In the genomic region with DNA sequence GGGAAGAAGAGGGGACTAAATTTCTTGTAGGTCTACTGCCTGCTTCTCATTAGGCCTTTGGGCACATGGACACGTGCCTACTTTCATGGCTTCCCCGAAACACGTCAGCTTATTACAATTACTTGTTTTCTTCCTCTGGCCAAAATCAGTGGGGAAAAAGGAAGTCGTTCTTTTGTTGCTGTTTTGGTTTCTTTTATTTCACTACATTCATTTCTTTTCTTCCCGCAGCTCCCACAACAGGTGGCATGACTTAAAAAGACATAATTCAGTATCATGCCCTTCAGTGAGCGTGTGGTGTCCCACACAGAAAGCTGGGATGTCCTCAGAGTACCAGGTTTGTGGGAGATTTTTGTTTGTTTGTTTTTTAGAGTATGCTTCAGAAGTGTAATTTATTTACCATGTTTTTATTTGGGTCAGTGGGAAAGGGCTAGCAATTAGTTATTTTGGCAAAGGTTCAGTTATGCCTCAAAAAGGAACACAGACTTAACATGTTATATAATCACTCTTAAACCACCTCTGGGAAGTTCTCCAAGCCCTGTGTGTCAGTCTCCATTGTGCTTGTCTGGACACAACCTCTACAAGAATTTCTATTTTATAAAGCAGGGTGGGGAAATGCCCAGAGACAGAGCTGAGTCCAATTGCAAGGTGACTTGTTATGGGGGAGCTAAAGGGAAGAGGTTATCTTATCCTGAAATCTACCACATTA, we compare ENCODE assay signal across 10 cellular contexts. TPM values are rescaled to one million over a fixed set of nuclear protein-coding genes. Genes with fewer than 3 reads are reported as not detected.
DNase-seq lines count a peak whose midpoint lies in the region; TF ChIP-seq lines count a peak whose summit lies in the region.
"Had no signal": no experiment of that assay in that cellular context is flagged by ENCODE, and none has a peak within 500 bp of the region (broad histone marks: within the 10 kb centered on the region; RNA-seq: fewer than 3 reads in every experiment).

No MANE protein-coding gene starts in this region.

- intact Hi-C loops in left ventricle myocardium inferior (cut with micrococcal nuclease) (no loop called here), stomach (cut with DNase I; ENCODE audit: low total_unique reads) (no loop called here)

- no peak overlapping the region for H3K4me3 Mint-ChIP-seq in endodermal cell
- H3K4me3 Mint-ChIP-seq: T-helper 1 cell treated with Interleukin-12 subunit alpha and Interleukin-12 subunit beta and Interleukin-4 antibody, amounts not matched to agents 30 μg/mL and 1 μg/mL, for 36 hours had no signal

- H3K9ac ChIP-seq in endodermal cell (ENCODE audit: extremely low read depth, low read length, poor library complexity, severe bottlenecking): no peak overlapping the region

- TF ChIP-seq EP300 in stomach (IDR thresholded peaks at IDR 0.05): no peak

- no peaks in the 10 kb centered on the region for H3K27me3 Mint-ChIP-seq in endodermal cell (ENCODE audit: insufficient read depth)

- H3K9me3 Mint-ChIP-seq in endodermal cell: no peaks in the 10 kb centered on the region
- H3K9me3 Mint-ChIP-seq: activated T-helper 2 cell treated with anti-CD3 and anti-CD28 coated beads, Interferon-gamma antibody, Interleukin-2, Interleukin-4, amounts not matched to agents 10 μg/mL and 5 μg/mL and 100 μg/mL, durations not matched to agents 14 hours and 24 hours and 36 hours; T-helper 1 cell treated with Interleukin-12 subunit alpha and Interleukin-12 subunit beta and Interleukin-4 antibody, amounts not matched to agents 30 μg/mL and 1 μg/mL, for 36 hours had no signal

- peak; percentile 64 for DNase-seq in HPDE6-E6E7 (ENCODE audit: extremely low spot score)
- DNase-seq in astrocyte of the cerebellum (ENCODE audit: low read depth): peak; percentile 98
- no peak for DNase-seq in left ventricle myocardium inferior
- no peak for DNase-seq in stomach
- DNase-seq in NCI-H510A treated with DMSO at 0.1 percent for 48 hours (lab: John Stamatoyannopoulos, UW): no peak
- DNase-seq in endodermal cell: no peak
- no peak for DNase-seq in germinal center (ENCODE audit: low spot score)
- DNase-seq: stimulated activated CD4-positive, alpha-beta T cell treated with anti-CD3 and anti-CD28 coated beads, Interleukin-2, amount 100 ng/mL, for 48 hours had no signal

- TF ChIP-seq POLR2A in stomach (IDR thresholded peaks at IDR 0.05): no peak

- H3K36me3 ChIP-seq in left ventricle myocardium inferior (no peaks in the 10 kb centered on the region), stomach (no peaks in the 10 kb centered on the region), endodermal cell (ENCODE audit: control insufficient read depth, insufficient read depth, low read length) (no peaks in the 10 kb centered on the region)

- H3K4me1 Mint-ChIP-seq in endodermal cell: peaks cover 34% of the 10 kb centered on the region

- no peaks in the 10 kb centered on the region for H3K9me3 ChIP-seq in left ventricle myocardium inferior (replicated peaks)
- H3K9me3 ChIP-seq in stomach: no peaks in the 10 kb centered on the region
- H3K9me3 ChIP-seq in endodermal cell (ENCODE audit: control insufficient read depth, low read length): no peaks in the 10 kb centered on the region

- H3K4me1 ChIP-seq in left ventricle myocardium inferior: peaks cover 45% of the 10 kb centered on the region
- peaks cover 0 to 18% (median 8%) of the 10 kb centered on the region in 4 donors for H3K4me1 ChIP-seq in stomach
- H3K4me1 ChIP-seq in endodermal cell (ENCODE audit: control insufficient read depth, insufficient read depth, low read length): peaks cover 4% of the 10 kb centered on the region

- H3K36me3 Mint-ChIP-seq in endodermal cell (ENCODE audit: low read depth): no peaks in the 10 kb centered on the region

- no peaks in the 10 kb centered on the region for H3K27me3 ChIP-seq in left ventricle myocardium inferior (ENCODE audit: low read depth)
- no peaks in the 10 kb centered on the region for H3K27me3 ChIP-seq in stomach
- no peaks in the 10 kb centered on the region for H3K27me3 ChIP-seq in endodermal cell (ENCODE audit: control insufficient read depth, insufficient read depth, low read length, poor library complexity, severe bottlenecking)

- TF ChIP-seq CTCF in astrocyte of the cerebellum (IDR thresholded peaks at IDR 0.05; ENCODE audit: low read depth, low read length, missing control alignments): no peak
- TF ChIP-seq CTCF in left ventricle myocardium inferior (IDR thresholded peaks at IDR 0.05; ENCODE audit: borderline replicate concordance): no peak
- TF ChIP-seq CTCF in stomach (IDR thresholded peaks at IDR 0.05): no peak
- no peak for TF ChIP-seq CTCF in endodermal cell (conservative IDR thresholded peaks at IDR 0.05)

- H3K4me3 ChIP-seq in astrocyte of the cerebellum (ENCODE audit: low read depth, low read length) (no peak overlapping the region), left ventricle myocardium inferior (no peak overlapping the region), stomach (no peak overlapping the region), endodermal cell (ENCODE audit: low read length) (no peak overlapping the region)

- in situ Hi-C loops in astrocyte of the cerebellum (cut with HindIII; ENCODE audit: low sequenced_read_pairs): no loop called here

- 47 to 61% (median 54%) methylated on average over 6 of the region's 6 CpGs for WGBS in stomach, 5 donors
- WGBS in endodermal cell (ENCODE audit: insufficient coverage in 1 of 2, insufficient read length in 1 of 2), 2 experiments: 97 to 100% methylated on average over 4 to 6 of the region's 6 CpGs

- H3K27ac ChIP-seq in left ventricle myocardium inferior (replicated peaks): peak overlapping the region; percentile 68
- H3K27ac ChIP-seq in stomach: peak overlapping the region in 4 of 5 donors; percentile 9 to 57 (median 33)
- no peak overlapping the region for H3K27ac ChIP-seq in endodermal cell (ENCODE audit: low read depth, low read length)

- no peak overlapping the region for H3K27ac Mint-ChIP-seq in endodermal cell
- H3K27ac Mint-ChIP-seq: activated T-helper 2 cell treated with anti-CD3 and anti-CD28 coated beads, Interferon-gamma antibody, Interleukin-2, Interleukin-4, amounts not matched to agents 10 μg/mL and 5 μg/mL and 100 μg/mL, durations not matched to agents 14 hours and 24 hours and 36 hours; T-helper 1 cell treated with Interleukin-12 subunit alpha and Interleukin-12 subunit beta and Interleukin-4 antibody, amounts not matched to agents 30 μg/mL and 1 μg/mL, for 36 hours had no signal

RNA-seq across cellular contexts. Expression of a gene that starts 44.2 kb away (rescaled TPM):
- total RNA-seq in left ventricle myocardium inferior (39.7 TPM), stomach (10 to 100 TPM; 21.4 to 85.2 (median 55.4) TPM), endodermal cell (10 to 100 TPM in 1 of 2 donors, 1 to 10 TPM in 1; 9.1 to 18.5 TPM)
- 10 to 100 TPM; 15.7 to 48.3 (median 21.2) TPM for polyA plus RNA-seq in stomach
- polyA plus RNA-seq in endodermal cell (2013, experiment 1 of 2): 43.0 TPM
- 53.3 TPM for polyA plus RNA-seq in endodermal cell (2013, experiment 2 of 2)

Comparison
In these comparisons a context has a peak if more than half of its experiments do, and no peak if none do; other contexts are left out.
1. DNase-seq: peak in HPDE6-E6E7 (single experiment) and astrocyte of the cerebellum (single experiment); none in left ventricle myocardium inferior (single experiment), stomach (single experiment), NCI-H510A treated with DMSO at 0.1 percent for 48 hours (single experiment), endodermal cell (single experiment) and germinal center (single experiment).